1 cellular context compared by ENCODE assay signal in the genomic region with DNA sequence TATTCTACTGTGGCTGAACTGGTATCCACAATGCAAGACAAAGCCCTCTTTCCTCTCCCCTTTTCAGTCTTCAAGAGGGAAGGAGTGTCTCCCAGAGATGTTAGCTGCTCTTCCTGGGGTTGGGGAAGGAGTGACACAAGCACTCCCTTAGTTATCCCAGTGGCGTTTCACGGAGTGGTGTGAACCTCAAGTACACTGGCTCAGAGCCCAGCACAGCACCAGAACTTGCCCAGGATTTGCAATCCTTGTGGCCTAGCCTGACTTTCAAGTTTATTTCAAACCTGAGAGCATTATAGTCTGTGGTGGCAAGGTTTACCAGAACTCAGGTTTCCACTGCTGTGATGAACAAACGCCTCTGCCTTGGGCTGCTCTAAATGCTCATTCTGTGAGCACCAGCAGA.
TF ChIP-seq lines count a peak whose summit lies in the region.

No MANE protein-coding gene starts in this region.

TF ChIP-seq in H1, 55 proteins besides CTCF, POLR2A, EP300 and RAD21:
- TF ChIP-seq TAF1 (IDR thresholded peaks at IDR 0.05; ENCODE audit: low read depth, low read length): no peak
- no peak for TF ChIP-seq MAX (IDR thresholded peaks at IDR 0.05)
- TF ChIP-seq RNF2 (IDR thresholded peaks at IDR 0.05; ENCODE audit: borderline replicate concordance, low read depth, low read length, missing control alignments, poor library complexity, severe bottlenecking): no peak
- TF ChIP-seq TAF7 (optimal IDR thresholded peaks at IDR 0.05; ENCODE audit: borderline replicate concordance, low read depth, low read length): no peak
- TF ChIP-seq BRCA1 (IDR thresholded peaks at IDR 0.05; ENCODE audit: low read depth, low read length): no peak
- TF ChIP-seq SIN3A (conservative IDR thresholded peaks at IDR 0.05 in 1 of 2, IDR thresholded peaks at IDR 0.05 in 1 of 2; ENCODE audit: low read depth in 1 of 2, low read length in 2 of 2): no peak
- TF ChIP-seq TEAD4 (IDR thresholded peaks at IDR 0.05; ENCODE audit: low read depth, low read length): no peak
- TF ChIP-seq CHD1 (IDR thresholded peaks at IDR 0.05; ENCODE audit: low read depth, low read length): no peak
- TF ChIP-seq POU5F1 (IDR thresholded peaks at IDR 0.05; ENCODE audit: low read depth, low read length): no peak
- no peak for TF ChIP-seq SP2 (IDR thresholded peaks at IDR 0.05; ENCODE audit: low read length)
- TF ChIP-seq CBX5 (IDR thresholded peaks at IDR 0.05; ENCODE audit: low read depth, low read length): no peak
- TF ChIP-seq CHD2 (IDR thresholded peaks at IDR 0.05; ENCODE audit: low read length): no peak
- TF ChIP-seq SP1 (IDR thresholded peaks at IDR 0.05; ENCODE audit: low read depth, low read length): no peak
- TF ChIP-seq RBBP5 (IDR thresholded peaks at IDR 0.05; ENCODE audit: borderline replicate concordance, low read depth, low read length): no peak
- no peak for TF ChIP-seq EGR1 (IDR thresholded peaks at IDR 0.05; ENCODE audit: borderline replicate concordance, low read depth, low read length)
- TF ChIP-seq POLR2AphosphoS5 (IDR thresholded peaks at IDR 0.05; ENCODE audit: low read depth, low read length): no peak
- TF ChIP-seq JUND (IDR thresholded peaks at IDR 0.05; ENCODE audit: low read length): no peak
- TF ChIP-seq SIRT6 (IDR thresholded peaks at IDR 0.05; ENCODE audit: low read length): no peak
- no peak for TF ChIP-seq JUN (IDR thresholded peaks at IDR 0.05; ENCODE audit: low read depth, low read length)
- no peak for TF ChIP-seq TCF12 (IDR thresholded peaks at IDR 0.05; ENCODE audit: low read depth, low read length)
